Comparison of ENCODE assay signal across 13 cellular contexts in the genomic region with DNA sequence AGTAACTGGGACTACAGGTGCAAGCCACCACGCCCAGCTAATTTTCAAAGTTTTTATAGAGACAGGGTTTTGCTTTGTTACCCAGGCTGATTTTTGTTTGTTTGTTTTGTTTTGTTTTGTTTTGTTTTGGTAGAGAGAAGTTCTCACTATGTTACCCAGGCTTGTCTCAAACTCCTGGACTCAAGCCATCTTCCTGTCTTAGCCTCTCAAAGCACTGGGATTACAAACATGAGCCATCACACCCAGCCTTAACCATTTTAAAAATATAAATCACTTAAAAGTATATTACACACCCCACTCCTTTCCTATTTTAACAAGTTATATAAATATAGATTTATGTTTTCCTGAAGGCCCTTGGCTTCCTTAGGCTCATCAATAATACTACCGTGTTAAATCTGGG. TPM values are rescaled to one million over a fixed set of nuclear protein-coding genes. Genes with fewer than 3 reads are reported as not detected.
DNase-seq lines count a peak whose midpoint lies in the region; ATAC-seq and TF ChIP-seq lines count a peak whose summit lies in the region.
"Had no signal": no experiment of that assay in that cellular context is flagged by ENCODE, and none has a peak within 500 bp of the region (broad histone marks: within the 10 kb centered on the region; RNA-seq: fewer than 3 reads in every experiment).

No MANE protein-coding gene starts in this region.

- H3K4me1 ChIP-seq in DND-41 (ENCODE audit: insufficient read depth, low read length), result peaks cover 15% of the 10 kb centered on the region
- peaks cover 42% of the 10 kb centered on the region for H3K4me1 ChIP-seq in OCI-LY3 (ENCODE audit: low read length)

- no peak for DNase-seq in DND-41
- DNase-seq in fibroblast of villous mesenchyme (ENCODE audit: low read depth), result peak; percentile 31
- peak; percentile 1 for DNase-seq in retinal pigment epithelial cell (ENCODE audit: low read depth)
- DNase-seq in NCI-H1092 treated with DMSO at 0.1 percent for 48 hours (lab: John Stamatoyannopoulos, UW), result no peak
- DNase-seq in stimulated activated CD4-positive, alpha-beta T cell treated with anti-CD3 and anti-CD28 coated beads, Interleukin-12 subunit alpha, Interleukin-12 subunit beta, amount 100 ng/mL, for 4 hours, result no peak
- no peak for DNase-seq in HT-29 (ENCODE audit: low spot score)
- DNase-seq: CD4-positive, alpha-beta memory T cell; kidney had no signal

- no peak for TF ChIP-seq CTCF in DND-41 (IDR thresholded peaks at IDR 0.05; ENCODE audit: borderline replicate concordance, extremely low read depth, low read length, poor library complexity, severe bottlenecking)
- TF ChIP-seq CTCF in OCI-LY3 (IDR thresholded peaks at IDR 0.05; ENCODE audit: low read depth, low read length), result no peak
- no peak for TF ChIP-seq CTCF in fibroblast of villous mesenchyme (IDR thresholded peaks at IDR 0.05; ENCODE audit: insufficient read depth, low read depth, low read length)
- no peak for TF ChIP-seq CTCF in retinal pigment epithelial cell (conservative IDR thresholded peaks at IDR 0.05; ENCODE audit: low read depth, low read length)

- H3K79me2 ChIP-seq in DND-41 (ENCODE audit: insufficient read depth, low read length), result no peaks in the 10 kb centered on the region
- H3K79me2 ChIP-seq in OCI-LY3 (ENCODE audit: low read length), result 0 out of 2 replicates have a peak, but pooled peaks cover 3% of the 10 kb centered on the region

- H3K27ac ChIP-seq in DND-41 (ENCODE audit: low read length) (peak overlapping the region; percentile 59), OCI-LY3 (ENCODE audit: low read length) (peak overlapping the region; percentile 90)
- H3K27ac ChIP-seq: epithelial cell of prostate, KMS-11 had no signal

- H4K20me1 ChIP-seq in DND-41 (ENCODE audit: insufficient read depth, low read length) (no peaks in the 10 kb centered on the region), OCI-LY3 (ENCODE audit: insufficient read depth, low read length) (no peaks in the 10 kb centered on the region)

- H2AFZ ChIP-seq in DND-41 (ENCODE audit: low read depth, low read length) (peak overlapping the region; percentile 72), OCI-LY3 (ENCODE audit: low read depth, low read length) (peak overlapping the region; percentile 55)

- H3K4me3 ChIP-seq in DND-41 (ENCODE audit: low read depth in 1 of 2, low read length in 2 of 2), result no peak overlapping the region
- peak overlapping the region; percentile 57 for H3K4me3 ChIP-seq in OCI-LY3 (ENCODE audit: low read length)
- peak overlapping the region; percentile 39 for H3K4me3 ChIP-seq in fibroblast of villous mesenchyme (ENCODE audit: low read depth, low read length)
- no peak overlapping the region for H3K4me3 ChIP-seq in retinal pigment epithelial cell (ENCODE audit: low read length)
- H3K4me3 ChIP-seq: testis had no signal

- H3K36me3 ChIP-seq in DND-41 (ENCODE audit: insufficient read depth, low read length), result no peaks in the 10 kb centered on the region
- no peaks in the 10 kb centered on the region for H3K36me3 ChIP-seq in OCI-LY3 (replicated peaks; ENCODE audit: low read depth, low read length)

- H3K9ac ChIP-seq in DND-41 (ENCODE audit: low read depth, low read length) (peak overlapping the region; percentile 26; the same call in 1 of the 2 replicates), OCI-LY3 (ENCODE audit: low read length) (peak overlapping the region; percentile 62)
- H3K9ac ChIP-seq: KMS-11 had no signal

- H3K27me3 ChIP-seq in DND-41 (ENCODE audit: insufficient read depth, low read length, poor library complexity), result no peaks in the 10 kb centered on the region
- no peaks in the 10 kb centered on the region for H3K27me3 ChIP-seq in OCI-LY3 (ENCODE audit: low read depth, low read length)
- H3K27me3 ChIP-seq: testis had no signal

- ATAC-seq in DND-41 (ENCODE audit: insufficient read depth, low read depth) (no peak), GM19467 (IDR thresholded peaks at IDR 0.05; ENCODE audit: unreplicated experiment) (no peak)

- H3K4me2 ChIP-seq in DND-41 (ENCODE audit: insufficient read depth, low read length) (peak overlapping the region; percentile 49; the same call in 1 of the 2 replicates), OCI-LY3 (ENCODE audit: low read length) (peak overlapping the region; percentile 77)
- H3K4me2 ChIP-seq: KMS-11 had no signal

- no peaks in the 10 kb centered on the region for H3K9me3 ChIP-seq in DND-41 (ENCODE audit: insufficient read depth, low read length, severe bottlenecking)
- H3K9me3 ChIP-seq in OCI-LY3 (ENCODE audit: insufficient read depth, low read length), result no peaks in the 10 kb centered on the region
- H3K9me3 ChIP-seq: testis had no signal

RNA-seq across cellular contexts. Expression of a gene that starts 6.5 kb away (rescaled TPM):
- total RNA-seq in fibroblast of villous mesenchyme, result 32.2 and 50.1 TPM in 2 replicates
- 11.2 and 14.6 TPM in 2 replicates for total RNA-seq in HT-29 (2014; rRNA removed; shearing (Covaris generic))

Comparison
In these comparisons a context has a peak if more than half of its experiments do, and no peak if none do; other contexts are left out.
1. DNase-seq: peak in fibroblast of villous mesenchyme (single experiment) and retinal pigment epithelial cell (single experiment); none in DND-41 (single experiment), NCI-H1092 treated with DMSO at 0.1 percent for 48 hours (single experiment), stimulated activated CD4-positive, alpha-beta T cell treated with anti-CD3 and anti-CD28 coated beads, Interleukin-12 subunit alpha, Interleukin-12 subunit beta, amount 100 ng/mL, for 4 hours (single experiment) and HT-29 (single experiment).
2. H3K4me3 ChIP-seq: peak in OCI-LY3 (single experiment) and fibroblast of villous mesenchyme (single experiment); none in DND-41 (0 of 2) and retinal pigment epithelial cell (single experiment).